8 cellular contexts compared by ENCODE assay signal in genomic region chr2:105287692-105288091, GRCh38. TPM values are rescaled to one million over a fixed set of nuclear protein-coding genes. Genes with fewer than 3 reads are reported as not detected.
A peak's percentile ranks its signal among the peaks of the same experiment; 100 is the strongest.
DNase-seq lines count a peak whose midpoint lies in the region; ATAC-seq and TF ChIP-seq lines count a peak whose summit lies in the region.

No MANE protein-coding gene starts in this region.

- H3K4me1 Mint-ChIP-seq in MCF 10A (ENCODE audit: insufficient read depth, unreplicated experiment) = peaks cover 8% of the 10 kb centered on the region
- peaks cover 1% of the 10 kb centered on the region for H3K4me1 Mint-ChIP-seq in activated CD4-positive, alpha-beta memory T cell treated with anti-CD3 and anti-CD28 coated beads for 36 hours (ENCODE audit: low read depth)

- peaks cover 64% of the 10 kb centered on the region for H3K79me2 ChIP-seq in Karpas-422 (ENCODE audit: low read length)

- H3K4me1 ChIP-seq in breast epithelium = no peaks in the 10 kb centered on the region
- no peaks in the 10 kb centered on the region; the same call in 1 of the 2 replicates for H3K4me1 ChIP-seq in Karpas-422 (ENCODE audit: low read length)
- H3K4me1 ChIP-seq in tibial nerve = no peaks in the 10 kb centered on the region

- no peak overlapping the region for H3K4me3 Mint-ChIP-seq in MCF 10A (ENCODE audit: unreplicated experiment)
- no peak overlapping the region for H3K4me3 Mint-ChIP-seq in activated CD4-positive, alpha-beta memory T cell treated with anti-CD3 and anti-CD28 coated beads for 36 hours

- H3K27ac ChIP-seq in breast epithelium (no peak overlapping the region), Karpas-422 (ENCODE audit: low read length) (no peak overlapping the region), tibial nerve (no peak overlapping the region)

- intact Hi-C loops in MCF 10A (cut with micrococcal nuclease) (no loop called here), breast epithelium (cut with DNase I; ENCODE audit: low total_unique reads) (no loop called here)
- intact Hi-C loops in activated CD4-positive, alpha-beta memory T cell treated with anti-CD3 and anti-CD28 coated beads for 36 hours (cut with micrococcal nuclease) = loop anchor here (2.0 kb wide), 1 partner anchor 41 kb away; the partner anchor contains the start of gene TGFBRAP1

- H3K27me3 Mint-ChIP-seq in MCF 10A (ENCODE audit: insufficient read depth, unreplicated experiment) = no peaks in the 10 kb centered on the region
- H3K27me3 Mint-ChIP-seq in activated CD4-positive, alpha-beta memory T cell treated with anti-CD3 and anti-CD28 coated beads for 36 hours = no peaks in the 10 kb centered on the region

- H3K4me3 ChIP-seq in breast epithelium (no peak overlapping the region), Karpas-422 (ENCODE audit: low read length) (no peak overlapping the region), tibial nerve (no peak overlapping the region)

- peaks cover 44% of the 10 kb centered on the region for H3K36me3 Mint-ChIP-seq in MCF 10A (ENCODE audit: insufficient read depth, unreplicated experiment)
- H3K36me3 Mint-ChIP-seq in activated CD4-positive, alpha-beta memory T cell treated with anti-CD3 and anti-CD28 coated beads for 36 hours = peaks cover 28% of the 10 kb centered on the region

- no peak overlapping the region for H3K9ac ChIP-seq in Karpas-422 (ENCODE audit: low read length)

- H4K20me1 ChIP-seq in Karpas-422 (ENCODE audit: insufficient read depth, low read depth, low read length) = peaks cover 9% of the 10 kb centered on the region

- no peak for TF ChIP-seq POLR2A in breast epithelium (IDR thresholded peaks at IDR 0.05)
- no peak for TF ChIP-seq POLR2A in tibial nerve (IDR thresholded peaks at IDR 0.05)

- ATAC-seq in GM19397 (IDR thresholded peaks at IDR 0.05; ENCODE audit: unreplicated experiment) = no peak

- no peaks in the 10 kb centered on the region for H3K27me3 ChIP-seq in breast epithelium
- H3K27me3 ChIP-seq in Karpas-422 (ENCODE audit: low read length) = no peaks in the 10 kb centered on the region
- no peaks in the 10 kb centered on the region for H3K27me3 ChIP-seq in tibial nerve

- POLR2A ChIA-PET in MCF 10A (lab: Yijun Ruan, JAX) = no interaction called here
- POLR2A ChIA-PET in activated CD4-positive, alpha-beta memory T cell treated with anti-CD3 and anti-CD28 coated beads for 36 hours (lab: Charles Lee) = no interaction called here

- TF ChIP-seq EP300 in tibial nerve (IDR thresholded peaks at IDR 0.05) = no peak

- no peak overlapping the region for H3K27ac Mint-ChIP-seq in MCF 10A (ENCODE audit: low read depth, unreplicated experiment)
- H3K27ac Mint-ChIP-seq in activated CD4-positive, alpha-beta memory T cell treated with anti-CD3 and anti-CD28 coated beads for 36 hours = no peak overlapping the region

- no peaks in the 10 kb centered on the region for H3K9me3 ChIP-seq in breast epithelium
- H3K9me3 ChIP-seq in Karpas-422 (ENCODE audit: low read length) = no peaks in the 10 kb centered on the region
- H3K9me3 ChIP-seq in tibial nerve = no peaks in the 10 kb centered on the region

- H2AFZ ChIP-seq in Karpas-422 (ENCODE audit: low read length) = no peak overlapping the region

- DNase-seq in MCF 10A (ENCODE audit: unreplicated experiment) = peak; percentile 50
- no peak for DNase-seq in breast epithelium (ENCODE audit: low spot score in 2 of 2)
- DNase-seq in Karpas-422 = peak; percentile 78
- DNase-seq in activated CD4-positive, alpha-beta memory T cell treated with anti-CD3 and anti-CD28 coated beads for 36 hours = peak; percentile 53
- peak; percentile 28 for DNase-seq in iPS DF 19.7 (ENCODE audit: low read depth, low spot score)
- DNase-seq in stimulated activated CD8-positive, alpha-beta memory T cell treated with anti-CD3 and anti-CD28 coated beads, Interleukin-4, amount 100 ng/mL, for 48 hours = peak; percentile 48
- DNase-seq in tibial nerve (ENCODE audit: low spot score in 2 of 2) = no peak

- H3K9me2 ChIP-seq in Karpas-422 (replicated peaks; ENCODE audit: insufficient read depth, low read length) = no peaks in the 10 kb centered on the region

- TF ChIP-seq CTCF in MCF 10A (IDR thresholded peaks at IDR 0.05; ENCODE audit: unreplicated experiment) (no peak), breast epithelium (IDR thresholded peaks at IDR 0.05) (no peak), tibial nerve (IDR thresholded peaks at IDR 0.05) (peak in 2 of 5 experiments; percentile 23 to 27)

- CTCF ChIA-PET in MCF 10A (lab: Yijun Ruan, JAX) = interaction anchor here (0.7 to 1.4 kb wide), 3 partner anchors 12 to 235 kb away, joined by 3 to 5 read pairs (median 3); no protein-coding TSS in a partner anchor
- CTCF ChIA-PET in activated CD4-positive, alpha-beta memory T cell treated with anti-CD3 and anti-CD28 coated beads for 36 hours (lab: Charles Lee) = interaction anchor here (0.6 to 1.7 kb wide), 12 partner anchors 9 to 233 kb away, joined by 3 to 5 read pairs (median 3); partner anchors contain the start of gene C2orf49

- 57 to 63% methylated on average over 5 of the region's 5 CpGs for WGBS in tibial nerve, 2 donors

- H3K36me3 ChIP-seq in breast epithelium (no peaks in the 10 kb centered on the region), Karpas-422 (ENCODE audit: insufficient read depth, low read length) (peaks cover 42% of the 10 kb centered on the region; the same call in 1 of the 2 replicates), tibial nerve (peaks cover 0 to 90% (median 8%) of the 10 kb centered on the region in 3 donors)

- no peaks in the 10 kb centered on the region for H3K9me3 Mint-ChIP-seq in MCF 10A (ENCODE audit: unreplicated experiment)
- no peaks in the 10 kb centered on the region for H3K9me3 Mint-ChIP-seq in activated CD4-positive, alpha-beta memory T cell treated with anti-CD3 and anti-CD28 coated beads for 36 hours

- no peak overlapping the region for H3K4me2 ChIP-seq in Karpas-422 (ENCODE audit: low read depth, low read length, poor library complexity, severe bottlenecking)

- BruUV-seq in MCF 10A (replicated peaks; lab: Mats Ljungman, UMichigan) = no TSS peak

RNA-seq across cellular contexts. Expression of gene TGFBRAP1, which starts 41.8 kb away (rescaled TPM):
- total RNA-seq in MCF 10A (2022) (16.8 and 19.3 TPM in 2 replicates), breast epithelium (10 to 100 TPM; 24.6 to 29.8 (median 28.5) TPM), tibial nerve (10 to 100 TPM; 20.9 to 30.8 (median 23.2) TPM)
- total RNA-seq in Karpas-422 (2014; rRNA removed; shearing (Covaris generic); ENCODE audit: low replicate concordance) = 23.0 and 30.2 TPM in 2 replicates
- 10 to 100 TPM; 16.8 to 16.9 TPM for total RNA-seq in activated CD4-positive, alpha-beta memory T cell treated with anti-CD3 and anti-CD28 coated beads for 36 hours

RNA-seq across cellular contexts. Expression of gene GPR45, which starts 46.1 kb away (rescaled TPM):
- total RNA-seq in MCF 10A (2022) (not detected in 2 replicates), breast epithelium (not detected), tibial nerve (not detected)
- not detected in 2 replicates for total RNA-seq in Karpas-422 (2014; rRNA removed; shearing (Covaris generic); ENCODE audit: low replicate concordance)
- not detected for total RNA-seq in activated CD4-positive, alpha-beta memory T cell treated with anti-CD3 and anti-CD28 coated beads for 36 hours

RNA-seq across cellular contexts. Expression of gene C2orf49, which starts 49.6 kb away (rescaled TPM):
- total RNA-seq in MCF 10A (2022) (24.2 and 24.5 TPM in 2 replicates), breast epithelium (10 to 100 TPM; 20.0 to 31.6 (median 23.0) TPM), tibial nerve (10 to 100 TPM; 17.1 to 24.0 (median 20.4) TPM)
- 26.3 and 42.4 TPM in 2 replicates for total RNA-seq in Karpas-422 (2014; rRNA removed; shearing (Covaris generic); ENCODE audit: low replicate concordance)
- total RNA-seq in activated CD4-positive, alpha-beta memory T cell treated with anti-CD3 and anti-CD28 coated beads for 36 hours = 10 to 100 TPM; 16.9 to 20.2 TPM

Comparison
In these comparisons a context has a peak if more than half of its experiments do, and no peak if none do; other contexts are left out.
1. DNase-seq: peak in MCF 10A (single experiment), Karpas-422 (single experiment), activated CD4-positive, alpha-beta memory T cell treated with anti-CD3 and anti-CD28 coated beads for 36 hours (single experiment), iPS DF 19.7 (single experiment) and stimulated activated CD8-positive, alpha-beta memory T cell treated with anti-CD3 and anti-CD28 coated beads, Interleukin-4, amount 100 ng/mL, for 48 hours (single experiment); none in breast epithelium (0 of 2) and tibial nerve (0 of 2).